In genomic region chr11:20065040-20065805, GRCh38 we compare ENCODE assay signal across 18 cellular contexts.
"Had no signal": no experiment of that assay in that cellular context is flagged by ENCODE, and none has a peak within 500 bp of the region (broad histone marks: within the 10 kb centered on the region; RNA-seq: fewer than 3 reads in every experiment).

No MANE protein-coding gene starts in this region.

- H3K9me3 ChIP-seq: neutrophil, tibial artery had no signal

- H3K27ac ChIP-seq: epithelial cell of prostate, neutrophil, tibial artery had no signal

- H3K4me1 Mint-ChIP-seq: activated CD4-positive, alpha-beta memory T cell treated with anti-CD3 and anti-CD28 coated beads, Interleukin-2, amount 10 ng/mL, durations not matched to agents 7 days and 5 days; activated CD8-positive, alpha-beta memory T cell treated with anti-CD3 and anti-CD28 coated beads, Interleukin-2, amount 10 ng/mL, durations not matched to agents 7 days and 5 days; T-cell had no signal

- H3K27ac Mint-ChIP-seq: activated CD4-positive, alpha-beta memory T cell treated with anti-CD3 and anti-CD28 coated beads, Interleukin-2, amount 10 ng/mL, durations not matched to agents 7 days and 5 days; activated CD8-positive, alpha-beta memory T cell treated with anti-CD3 and anti-CD28 coated beads, Interleukin-2, amount 10 ng/mL, durations not matched to agents 7 days and 5 days; activated naive CD8-positive, alpha-beta T cell; mesothelial cell of epicardium; natural killer cell treated with Interleukin-12 subunit alpha and Interleukin-12 subunit beta and Interleukin-15 and Interleukin-18, amount 100 ng/mL, for 72 hours; T-cell had no signal

- H3K27me3 ChIP-seq: neutrophil, tibial artery had no signal

- ATAC-seq: activated CD8-positive, alpha-beta memory T cell treated with anti-CD3 and anti-CD28 coated beads, Interleukin-2, amount 10 ng/mL, durations not matched to agents 7 days and 5 days; natural killer cell treated with Interleukin-12 subunit alpha and Interleukin-12 subunit beta and Interleukin-15 and Interleukin-18, amount 100 ng/mL, for 72 hours; T-cell had no signal

- DNase-seq: activated CD4-positive, alpha-beta memory T cell treated with anti-CD3 and anti-CD28 coated beads, Interleukin-2, amount 10 ng/mL, durations not matched to agents 7 days and 5 days; activated CD4-positive, alpha-beta T cell treated with anti-CD3 and anti-CD28 coated beads for 48 hours; activated CD4-positive, CD25-positive, alpha-beta regulatory T cell; activated CD8-positive, alpha-beta memory T cell treated with anti-CD3 and anti-CD28 coated beads, Interleukin-2, amount 10 ng/mL, durations not matched to agents 7 days and 5 days; caudate nucleus; foreskin fibroblast; glutamatergic neuron; stimulated activated CD4-positive, alpha-beta T cell treated with anti-CD3 and anti-CD28 coated beads, Interleukin-2, amount 100 ng/mL, for 24 hours; stimulated activated naive CD4-positive, alpha-beta T cell treated with Interleukin-2 at 50 U/mL for 16 hours; substantia nigra; T-cell; T-helper 9 cell; tibial artery had no signal

- H3K4me3 ChIP-seq: tibial artery had no signal

- H3K4me3 Mint-ChIP-seq: activated CD4-positive, alpha-beta memory T cell treated with anti-CD3 and anti-CD28 coated beads, Interleukin-2, amount 10 ng/mL, durations not matched to agents 7 days and 5 days; activated CD8-positive, alpha-beta memory T cell treated with anti-CD3 and anti-CD28 coated beads, Interleukin-2, amount 10 ng/mL, durations not matched to agents 7 days and 5 days; activated naive CD8-positive, alpha-beta T cell; mesothelial cell of epicardium; natural killer cell treated with Interleukin-12 subunit alpha and Interleukin-12 subunit beta and Interleukin-15 and Interleukin-18, amount 100 ng/mL, for 72 hours; T-cell had no signal

- H3K9me3 Mint-ChIP-seq: activated CD4-positive, alpha-beta memory T cell treated with anti-CD3 and anti-CD28 coated beads, Interleukin-2, amount 10 ng/mL, durations not matched to agents 7 days and 5 days; mesothelial cell of epicardium; natural killer cell treated with Interleukin-12 subunit alpha and Interleukin-12 subunit beta and Interleukin-15 and Interleukin-18, amount 100 ng/mL, for 72 hours; T-cell had no signal

- H3K36me3 Mint-ChIP-seq: activated CD8-positive, alpha-beta memory T cell treated with anti-CD3 and anti-CD28 coated beads, Interleukin-2, amount 10 ng/mL, durations not matched to agents 7 days and 5 days; activated naive CD8-positive, alpha-beta T cell; natural killer cell treated with Interleukin-12 subunit alpha and Interleukin-12 subunit beta and Interleukin-15 and Interleukin-18, amount 100 ng/mL, for 72 hours; T-cell had no signal
